In the genomic region with DNA sequence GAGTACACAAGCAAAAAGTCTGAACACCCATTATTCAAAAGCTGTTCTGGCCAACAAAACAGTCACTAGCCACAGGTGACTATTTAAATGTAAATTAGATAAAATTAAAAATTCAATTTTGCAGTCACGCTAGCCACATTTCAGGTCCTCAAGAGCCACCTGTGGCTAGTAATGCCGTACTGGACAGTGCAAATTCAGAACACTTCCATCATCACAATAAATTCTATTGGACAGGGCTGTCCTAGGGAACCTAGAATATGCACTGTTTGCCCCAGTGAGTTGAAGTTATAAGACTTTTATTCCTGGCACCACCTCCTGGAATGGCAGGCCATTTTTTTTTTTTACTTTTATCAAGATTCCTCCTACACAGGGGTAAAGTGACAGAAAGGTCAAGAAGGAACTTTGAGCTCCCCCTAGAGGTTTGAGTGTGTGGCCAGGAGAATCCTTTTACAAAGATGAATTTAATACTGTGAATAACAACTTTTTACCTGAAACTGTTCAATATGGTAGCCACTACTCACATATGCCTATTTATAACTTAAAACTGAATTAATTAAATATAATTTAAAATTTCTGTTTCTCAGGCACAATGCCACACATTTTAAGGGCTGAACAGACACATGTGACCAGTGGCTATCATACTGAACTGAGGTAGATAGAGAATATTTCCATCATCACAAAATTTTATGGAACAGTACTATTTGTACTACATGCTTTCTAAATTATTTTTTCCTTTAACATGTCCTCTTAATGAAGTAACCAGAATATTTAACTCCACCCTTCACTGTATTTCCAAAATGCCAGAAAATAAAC, we compare ENCODE assay signal across 9 cellular contexts. TPM values are rescaled to one million over a fixed set of nuclear protein-coding genes. Genes with fewer than 3 reads are reported as not detected.
A peak's percentile ranks its signal among the peaks of the same experiment; 100 is the strongest.
DNase-seq lines count a peak whose midpoint lies in the region; ATAC-seq and TF ChIP-seq lines count a peak whose summit lies in the region.
"Had no signal": no experiment of that assay in that cellular context is flagged by ENCODE, and none has a peak within 500 bp of the region (broad histone marks: within the 10 kb centered on the region; RNA-seq: fewer than 3 reads in every experiment).

No MANE protein-coding gene starts in this region.

- H3K79me2 ChIP-seq in mammary epithelial cell (ENCODE audit: insufficient read depth, low read length), result peaks cover 92% of the 10 kb centered on the region

- dilution Hi-C loops in mammary epithelial cell (cut with HindIII; ENCODE audit: low sequenced_read_pairs), result no loop called here

- no peak overlapping the region for H3K27ac ChIP-seq in mammary epithelial cell (ENCODE audit: insufficient read depth, low read depth, low read length)
- no peak overlapping the region for H3K27ac ChIP-seq in liver (ENCODE audit: low read depth in 1 of 2, low read length in 2 of 2)
- H3K27ac ChIP-seq in effector memory CD4-positive, alpha-beta T cell (ENCODE audit: insufficient read depth, low read length, poor library complexity, severe bottlenecking), result no peak overlapping the region
- H3K27ac ChIP-seq: SJSA1 had no signal

- TF ChIP-seq CTCF in GM12873 (IDR thresholded peaks at IDR 0.05; ENCODE audit: insufficient read depth, low read depth, low read length, missing control alignments), result peak; percentile 70
- TF ChIP-seq CTCF in mammary epithelial cell (conservative IDR thresholded peaks at IDR 0.05 in 1 of 2, IDR thresholded peaks at IDR 0.05 in 1 of 2; ENCODE audit: extremely low read depth in 1 of 2, insufficient read depth in 1 of 2, low read depth in 1 of 2, low read length in 2 of 2), result peak; percentile 70 to 77
- TF ChIP-seq CTCF in liver (IDR thresholded peaks at IDR 0.05; ENCODE audit: low read depth, low read length, missing input control), result peak; percentile 56

- DNase-seq in AML-193 (lab: John Stamatoyannopoulos, UW) (peak; percentile 62 to 72), NCI-H748 treated with DMSO at 0.1 percent for 48 hours (lab: John Stamatoyannopoulos, UW) (peak; percentile 17), mammary epithelial cell (peak; percentile 35)
- DNase-seq in effector memory CD4-positive, alpha-beta T cell, result no peak

- no peak overlapping the region for H3K4me2 ChIP-seq in mammary epithelial cell (ENCODE audit: insufficient read depth, low read depth, low read length)

- in situ Hi-C loops in mammary epithelial cell (cut with MboI; ENCODE audit: low sequenced_read_pairs in 2 of 2), result no loop called here

- 95% methylated on average over 2 of the region's 2 CpGs for WGBS in mammary epithelial cell (ENCODE audit: low coverage, missing lambda C conversion rate)
- WGBS in liver, result 86% methylated on average over 2 of the region's 2 CpGs

- CTCF ChIA-PET in mammary epithelial cell (lab: Charles Lee; ENCODE audit: low non-redundant PET), result interaction anchor here (0.6 to 0.7 kb wide), 3 partner anchors 93 to 1175 kb away, joined by 3 to 4 read pairs (median 3); no protein-coding TSS in a partner anchor

- TF ChIP-seq RAD21 in liver (IDR thresholded peaks at IDR 0.05), result peak; percentile 69 to 74

- H3K9me3 ChIP-seq in mammary epithelial cell (replicated peaks; ENCODE audit: insufficient read depth, low read length) (no peaks in the 10 kb centered on the region), liver (ENCODE audit: control insufficient read depth in 4 of 4, low read length in 3 of 4) (no peaks in the 10 kb centered on the region)
- no peaks in the 10 kb centered on the region for H3K9me3 ChIP-seq in effector memory CD4-positive, alpha-beta T cell (ENCODE audit: control insufficient read depth, low read length)
- H3K9me3 ChIP-seq: SJSA1 had no signal

- H3K4me1 ChIP-seq in mammary epithelial cell (ENCODE audit: insufficient read depth, low read length) (peaks cover 3% of the 10 kb centered on the region), liver (ENCODE audit: control insufficient read depth in 4 of 4, insufficient read depth in 4 of 4, low read length in 3 of 4) (peaks cover 0 to 7% (median 4%) of the 10 kb centered on the region in 4 donors)
- H3K4me1 ChIP-seq in effector memory CD4-positive, alpha-beta T cell (ENCODE audit: control insufficient read depth, insufficient read depth, low read length, poor library complexity, severe bottlenecking), result peaks cover 3% of the 10 kb centered on the region

- H3K27me3 ChIP-seq in mammary epithelial cell (ENCODE audit: insufficient read depth, low read length), result no peaks in the 10 kb centered on the region
- no peaks in the 10 kb centered on the region for H3K27me3 ChIP-seq in liver (ENCODE audit: control insufficient read depth in 4 of 4, insufficient read depth in 4 of 4, low read length in 3 of 4)
- H3K27me3 ChIP-seq in effector memory CD4-positive, alpha-beta T cell (replicated peaks; ENCODE audit: control insufficient read depth, insufficient read depth, low read length, poor library complexity, severe bottlenecking), result no peaks in the 10 kb centered on the region
- H3K27me3 ChIP-seq: SJSA1 had no signal

- no TSS peak for BruUV-seq in mammary epithelial cell (replicated peaks; lab: Mats Ljungman, UMichigan)

- H3K9ac ChIP-seq in mammary epithelial cell (ENCODE audit: insufficient read depth, low read length) (no peak overlapping the region), liver (ENCODE audit: low read depth in 1 of 2, low read length in 2 of 2) (no peak overlapping the region)

- peak; percentile 48 for ATAC-seq in HG02981 (IDR thresholded peaks at IDR 0.05; ENCODE audit: unreplicated experiment)
- no peak for ATAC-seq in HG03175 (IDR thresholded peaks at IDR 0.05; ENCODE audit: unreplicated experiment)

- H3K36me3 ChIP-seq in mammary epithelial cell (ENCODE audit: insufficient read depth, low read length) (no peaks in the 10 kb centered on the region), liver (ENCODE audit: control insufficient read depth in 4 of 4, insufficient read depth in 3 of 4, low read depth in 1 of 4, low read length in 3 of 4) (no peaks in the 10 kb centered on the region)
- no peaks in the 10 kb centered on the region for H3K36me3 ChIP-seq in effector memory CD4-positive, alpha-beta T cell (ENCODE audit: control insufficient read depth, insufficient read depth, low read length)
- H3K36me3 ChIP-seq: SJSA1 had no signal

- H3K4me3 ChIP-seq in mammary epithelial cell (replicated peaks in 1 of 3; ENCODE audit: insufficient read depth in 1 of 3, low read depth in 2 of 3, low read length in 3 of 3) (no peak overlapping the region), liver (ENCODE audit: low read depth in 1 of 3, low read length in 3 of 3) (no peak overlapping the region)
- H3K4me3 ChIP-seq in effector memory CD4-positive, alpha-beta T cell (ENCODE audit: insufficient read depth, low read depth, low read length, poor library complexity, severe bottlenecking), result no peak overlapping the region
- H3K4me3 ChIP-seq: SJSA1 had no signal

- H4K20me1 ChIP-seq in mammary epithelial cell (ENCODE audit: insufficient read depth, low read length), result no peaks in the 10 kb centered on the region

- no peak overlapping the region for H2AFZ ChIP-seq in mammary epithelial cell (ENCODE audit: low read depth, low read length)

- intact Hi-C loops in mammary epithelial cell (cut with micrococcal nuclease), result loop anchor here (1.0 kb wide), 2 partner anchors 30 to 124 kb away; no protein-coding TSS in a partner anchor

TF ChIP-seq in liver, 16 proteins besides CTCF, POLR2A, EP300 and RAD21:
- TF ChIP-seq EGR1 (IDR thresholded peaks at IDR 0.05; ENCODE audit: low read depth in 2 of 2) (no peak), YY1 (IDR thresholded peaks at IDR 0.05) (no peak), FOXA2 (IDR thresholded peaks at IDR 0.05) (no peak), RXRA (IDR thresholded peaks at IDR 0.05) (no peak), HNF4G (IDR thresholded peaks at IDR 0.05) (no peak)
TF ChIP-seq in liver: peak in this region for 0.

RNA-seq across cellular contexts. Expression of a gene that starts 6.5 kb away (rescaled TPM):
- total RNA-seq in mammary epithelial cell (1 to 10 TPM; 8.7 to 9.7 TPM), liver (1 to 10 TPM; 3.0 to 7.7 TPM)
- polyA plus RNA-seq in mammary epithelial cell (1.9 TPM), liver (1 to 10 TPM; 1.6 to 1.7 TPM)
- 4.3 TPM for polyA minus RNA-seq in mammary epithelial cell

RNA-seq across cellular contexts. Expression of a gene that starts 31.6 kb away (rescaled TPM):
- total RNA-seq in mammary epithelial cell, result under 1 TPM in 1 of 2 donors, not detected in 1; 0.17 TPM
- not detected for polyA plus RNA-seq in mammary epithelial cell
- not detected for polyA minus RNA-seq in mammary epithelial cell
- 1 to 10 TPM; 4.0 to 9.8 TPM for total RNA-seq in liver
- polyA plus RNA-seq in liver, result 10 to 100 TPM in 1 of 2 donors, 1 to 10 TPM in 1; 9.9 to 15.6 TPM

RNA-seq across cellular contexts. Expression of a gene that starts 41.6 kb away (rescaled TPM):
- total RNA-seq in mammary epithelial cell (not detected), liver (under 1 TPM in 1 of 2 donors, not detected in 1; 0.75 TPM)
- polyA plus RNA-seq in mammary epithelial cell (not detected), liver (1 to 10 TPM in 1 of 2 donors, under 1 TPM in 1; 0.51 to 1.3 TPM)
- polyA minus RNA-seq in mammary epithelial cell, result not detected
- total RNA-seq: SJSA1 had no signal

RNA-seq across cellular contexts. Expression of a gene that starts 53.9 kb away (rescaled TPM):
- total RNA-seq in mammary epithelial cell (1 to 10 TPM in 1 of 2 donors, not detected in 1; 3.8 TPM), liver (1 to 10 TPM in 1 of 2 donors, not detected in 1; 1.7 TPM)
- polyA plus RNA-seq in mammary epithelial cell (7.4 TPM), liver (1 to 10 TPM in 1 of 2 donors, under 1 TPM in 1; 0.51 to 1.6 TPM)
- polyA minus RNA-seq in mammary epithelial cell, result 5.4 TPM

Comparison
In these comparisons a context has a peak if more than half of its experiments do, and no peak if none do; other contexts are left out.
1. DNase-seq: peak in AML-193 (2 of 2), NCI-H748 treated with DMSO at 0.1 percent for 48 hours (single experiment) and mammary epithelial cell (single experiment); none in effector memory CD4-positive, alpha-beta T cell (0 of 3).
2. RNA of a gene that starts 31.6 kb away (total RNA-seq): 4.0 to 9.8 TPM in liver; 0.17 TPM in mammary epithelial cell; every median in the first group is over 4 times any median in the second.
3. Peak in every context shown above with its lines, with median percentiles within 50 percentile points of each other: CTCF ChIP-seq.